8 cellular contexts compared by ENCODE assay signal in genomic region chr10:49177391-49178355, GRCh38. TPM values are rescaled to one million over a fixed set of nuclear protein-coding genes. Genes with fewer than 3 reads are reported as not detected.
DNase-seq lines count a peak whose midpoint lies in the region; ATAC-seq and TF ChIP-seq lines count a peak whose summit lies in the region.

No MANE protein-coding gene starts in this region.

- peaks cover 2% of the 10 kb centered on the region for H3K36me3 Mint-ChIP-seq in activated B cell treated with CpG ODN at 0.5 μM for 24 hours (ENCODE audit: low read depth)
- no peaks in the 10 kb centered on the region for H3K36me3 Mint-ChIP-seq in effector memory CD8-positive, alpha-beta T cell (ENCODE audit: insufficient read depth)
- no peaks in the 10 kb centered on the region for H3K36me3 Mint-ChIP-seq in neural progenitor cell

- H3K4ac ChIP-seq in mesendoderm (ENCODE audit: low read depth, low read length) = no peak overlapping the region

- H3K79me2 ChIP-seq in neural progenitor cell (ENCODE audit: low read depth) (no peaks in the 10 kb centered on the region), mesendoderm (ENCODE audit: control insufficient read depth, insufficient read depth, low read length) (no peaks in the 10 kb centered on the region)

- no peak overlapping the region for H3K18ac ChIP-seq in mesendoderm (ENCODE audit: low read length)

- no peak overlapping the region for H4K8ac ChIP-seq in mesendoderm (ENCODE audit: low read depth, low read length)

- no peak overlapping the region for H2AFZ ChIP-seq in neural progenitor cell (replicated peaks)

- peak; percentile 75 for ATAC-seq in GM19043 (IDR thresholded peaks at IDR 0.05; ENCODE audit: low read depth, unreplicated experiment)
- peak; percentile 81 for ATAC-seq in HG03159 (IDR thresholded peaks at IDR 0.05; ENCODE audit: unreplicated experiment)
- ATAC-seq in activated B cell treated with CpG ODN at 0.5 μM for 24 hours (ENCODE audit: low read depth) = peak; percentile 78
- peak; percentile 93 for ATAC-seq in effector memory CD8-positive, alpha-beta T cell (replicated peaks)

- H3K27me3 ChIP-seq in neural progenitor cell (no peaks in the 10 kb centered on the region), mesendoderm (ENCODE audit: insufficient read depth, low read length, poor library complexity) (no peaks in the 10 kb centered on the region)

- H3K4me3 Mint-ChIP-seq in activated B cell treated with CpG ODN at 0.5 μM for 24 hours (peak overlapping the region; percentile 69), neural progenitor cell (peak overlapping the region; percentile 41)
- peak overlapping the region; percentile 77 to 78 for H3K4me3 Mint-ChIP-seq in effector memory CD8-positive, alpha-beta T cell

- no peak overlapping the region for H2BK15ac ChIP-seq in mesendoderm (replicated peaks; ENCODE audit: low read depth)

- no peaks in the 10 kb centered on the region for H3K27me3 Mint-ChIP-seq in activated B cell treated with CpG ODN at 0.5 μM for 24 hours
- H3K27me3 Mint-ChIP-seq in effector memory CD8-positive, alpha-beta T cell = no peaks in the 10 kb centered on the region
- H3K27me3 Mint-ChIP-seq in neural progenitor cell (ENCODE audit: insufficient read depth, low read depth) = peaks cover 2% of the 10 kb centered on the region

- H3K9ac ChIP-seq in neural progenitor cell (no peak overlapping the region), mesendoderm (ENCODE audit: low read length) (no peak overlapping the region)

- H3F3A ChIP-seq in neural progenitor cell (ENCODE audit: low read depth) = no peaks in the 10 kb centered on the region

- H2BK5ac ChIP-seq in mesendoderm (ENCODE audit: low read length) = no peak overlapping the region

- H3K4me1 Mint-ChIP-seq in activated B cell treated with CpG ODN at 0.5 μM for 24 hours (peaks cover 94% of the 10 kb centered on the region), neural progenitor cell (peaks cover 11% of the 10 kb centered on the region)
- H3K4me1 Mint-ChIP-seq in effector memory CD8-positive, alpha-beta T cell (ENCODE audit: low read depth in 2 of 2) = peaks cover 53 to 62% of the 10 kb centered on the region in 2 donors

- H3K4me1 ChIP-seq in neural progenitor cell (no peaks in the 10 kb centered on the region), mesendoderm (ENCODE audit: control insufficient read depth, low read depth, low read length) (peaks cover 4% of the 10 kb centered on the region)

- no peak overlapping the region for H3K4me2 ChIP-seq in neural progenitor cell
- H3K4me2 ChIP-seq in mesendoderm (ENCODE audit: low read length) = no peak overlapping the region

- H3K79me1 ChIP-seq in mesendoderm (ENCODE audit: low read length) = no peaks in the 10 kb centered on the region

- H3K23ac ChIP-seq in mesendoderm (ENCODE audit: low read length) = no peak overlapping the region

- CTCF ChIA-PET in activated B cell treated with CpG ODN at 0.5 μM for 24 hours (lab: Charles Lee) = no interaction called here

- H3K27ac ChIP-seq in neural progenitor cell (no peak overlapping the region), mesendoderm (ENCODE audit: low read depth, low read length) (no peak overlapping the region)

- intact Hi-C loops in activated B cell treated with CpG ODN at 0.5 μM for 24 hours (cut with micrococcal nuclease) = loop anchor here (1.0 to 5.0 kb wide), 2 partner anchors 13 to 185 kb away; no protein-coding TSS in a partner anchor

- no peaks in the 10 kb centered on the region for H4K20me1 ChIP-seq in neural progenitor cell (ENCODE audit: low read depth)

- POLR2A ChIA-PET in activated B cell treated with CpG ODN at 0.5 μM for 24 hours (lab: Charles Lee) = interaction anchor here (0.5 to 3.6 kb wide), 2 partner anchors 12 to 14 kb away, joined by 9 to 20 read pairs; partner anchors contain the start of gene TMEM273

- WGBS in mesendoderm (ENCODE audit: extremely low coverage, insufficient coverage, low lambda C conversion rate) = no CpG with 5 or more reads among the region's 9 CpGs

- H4K5ac ChIP-seq in mesendoderm (ENCODE audit: low read length) = no peak overlapping the region

- peak overlapping the region; percentile 95 for H3K27ac Mint-ChIP-seq in activated B cell treated with CpG ODN at 0.5 μM for 24 hours
- H3K27ac Mint-ChIP-seq in effector memory CD8-positive, alpha-beta T cell = peak overlapping the region; percentile 88 to 98
- no peak overlapping the region for H3K27ac Mint-ChIP-seq in neural progenitor cell

- H3K56ac ChIP-seq in mesendoderm (ENCODE audit: low read length) = no peak overlapping the region

- TF ChIP-seq CTCF in activated B cell treated with CpG ODN at 0.5 μM for 24 hours (IDR thresholded peaks at IDR 0.05) = no peak
- no peak for TF ChIP-seq CTCF in neural progenitor cell (IDR thresholded peaks at IDR 0.05)

- H3K9me3 Mint-ChIP-seq in activated B cell treated with CpG ODN at 0.5 μM for 24 hours (no peaks in the 10 kb centered on the region), neural progenitor cell (no peaks in the 10 kb centered on the region)
- no peaks in the 10 kb centered on the region for H3K9me3 Mint-ChIP-seq in effector memory CD8-positive, alpha-beta T cell

- H2BK120ac ChIP-seq in mesendoderm (ENCODE audit: low read depth, low read length) = no peak overlapping the region

- H2AK5ac ChIP-seq in mesendoderm (ENCODE audit: low read length) = no peak overlapping the region

- H3K4me3 ChIP-seq in neural progenitor cell (no peak overlapping the region), mesendoderm (ENCODE audit: low read length) (no peak overlapping the region)

- H3K36me3 ChIP-seq in neural progenitor cell (no peaks in the 10 kb centered on the region), mesendoderm (ENCODE audit: control insufficient read depth, insufficient read depth, low read length) (no peaks in the 10 kb centered on the region)

- no peaks in the 10 kb centered on the region for H3K9me3 ChIP-seq in neural progenitor cell (ENCODE audit: low read depth)

- DNase-seq in AG08396 (ENCODE audit: low spot score) (peak; percentile 87), activated B cell treated with CpG ODN at 0.5 μM for 24 hours (no peak), neural progenitor cell (ENCODE audit: low spot score) (no peak), mesendoderm (no peak), NCI-H1105 treated with DMSO at 0.1 percent for 48 hours (lab: John Stamatoyannopoulos, UW) (no peak)
- peak in 2 of 3 experiments; percentile 27 to 28 for DNase-seq in effector memory CD8-positive, alpha-beta T cell

RNA-seq across cellular contexts. Expression of gene TMEM273, which starts 10.5 kb away (rescaled TPM):
- 6.7 and 8.5 TPM in 2 replicates for total RNA-seq in activated B cell treated with CpG ODN at 0.5 μM for 24 hours
- not detected in 2 replicates for total RNA-seq in neural progenitor cell (ENCODE audit: low replicate concordance)
- polyA plus RNA-seq in mesendoderm (2013, experiment 1 of 2) = 0.15 TPM
- 0.13 TPM for polyA plus RNA-seq in mesendoderm (2013, experiment 2 of 2)

RNA-seq across cellular contexts. Expression of gene FAM170B, which starts 43.9 kb away (rescaled TPM):
- total RNA-seq in activated B cell treated with CpG ODN at 0.5 μM for 24 hours (not detected in 2 replicates), neural progenitor cell (ENCODE audit: low replicate concordance) (not detected in 2 replicates)
- polyA plus RNA-seq in mesendoderm (2013, experiment 1 of 2) = not detected
- polyA plus RNA-seq in mesendoderm (2013, experiment 2 of 2) = not detected

Comparison
In these comparisons a context has a peak if more than half of its experiments do, and no peak if none do; other contexts are left out.
1. DNase-seq: peak in AG08396 (single experiment) and effector memory CD8-positive, alpha-beta T cell (2 of 3); none in activated B cell treated with CpG ODN at 0.5 μM for 24 hours (single experiment), neural progenitor cell (single experiment), mesendoderm (single experiment) and NCI-H1105 treated with DMSO at 0.1 percent for 48 hours (single experiment).
2. Peak in every context shown above with its lines, with median percentiles within 50 percentile points of each other: ATAC-seq and H3K4me3 Mint-ChIP-seq.